Comparison of ENCODE assay signal across 16 cellular contexts in the genomic region with DNA sequence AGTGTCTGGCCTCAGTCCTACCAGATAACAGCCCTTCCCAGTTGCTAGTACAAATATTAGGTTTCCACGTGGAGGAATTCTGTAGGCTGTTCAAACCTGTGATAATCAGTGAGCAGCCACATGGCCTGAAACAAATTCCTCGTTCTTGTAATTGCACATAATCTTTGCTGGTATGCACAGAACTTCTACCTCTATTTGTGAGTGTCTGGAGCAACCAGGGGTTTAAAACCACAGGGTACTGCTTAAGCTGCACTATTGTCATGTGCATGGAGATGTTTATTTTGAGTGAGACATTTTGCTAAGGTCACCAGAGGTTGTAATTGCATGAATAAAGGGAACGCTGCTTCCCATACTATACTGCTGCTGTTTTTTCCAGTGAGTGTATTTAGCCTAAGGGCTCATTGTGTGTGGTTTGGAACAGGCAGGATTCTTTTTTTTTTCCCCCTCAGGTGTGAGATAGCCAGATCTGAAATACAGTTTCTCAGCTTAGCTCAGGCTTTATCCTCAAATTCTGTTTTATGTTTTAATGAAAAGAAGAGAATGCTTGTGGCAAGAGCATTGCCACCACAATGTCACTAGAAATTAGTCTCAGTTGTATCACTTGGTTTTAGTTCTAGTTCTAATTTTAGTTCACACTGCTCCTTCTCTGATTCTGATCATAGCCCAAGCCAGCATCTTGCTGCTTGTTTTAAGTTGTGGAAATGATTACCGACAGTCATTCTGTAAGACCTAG.
DNase-seq lines count a peak whose midpoint lies in the region; ATAC-seq, FAIRE-seq and TF ChIP-seq lines count a peak whose summit lies in the region.
"Had no signal": no experiment of that assay in that cellular context is flagged by ENCODE, and none has a peak within 500 bp of the region (broad histone marks: within the 10 kb centered on the region; RNA-seq: fewer than 3 reads in every experiment).

No MANE protein-coding gene starts in this region.

- H3K79me2 ChIP-seq in PC-3 (ENCODE audit: low read length) (no peaks in the 10 kb centered on the region), neural progenitor cell (ENCODE audit: low read depth) (no peaks in the 10 kb centered on the region)

- DNase-seq in GM12892 (ENCODE audit: insufficient read length) (no peak), PC-3 (peak; percentile 64), epithelial cell of esophagus (ENCODE audit: low read depth) (peak; percentile 63), neural progenitor cell (ENCODE audit: low spot score) (peak; percentile 69), Peyer's patch (no peak), mucosa of gallbladder (ENCODE audit: low spot score) (no peak), GF-D8 (lab: John Stamatoyannopoulos, UW) (no peak)
- DNase-seq in activated CD4-positive, alpha-beta T cell treated with anti-CD3 and anti-CD28 coated beads, Interleukin-2, amount 50 U/mL, for 4 hours = no peak
- DNase-seq: activated CD4-positive, CD25-positive, alpha-beta regulatory T cell treated with anti-CD3 and anti-CD28 coated beads, Interleukin-2, amount 50 U/mL, for 72 hours; CD4-positive, CD25-positive, alpha-beta regulatory T cell; heart right ventricle had no signal

- no TSS peak for BruUV-seq in PC-3 (replicated peaks; lab: Mats Ljungman, UMichigan)

- no peaks in the 10 kb centered on the region for H3K9me3 Mint-ChIP-seq in neural progenitor cell
- H3K9me3 Mint-ChIP-seq: activated T-helper 2 cell treated with anti-CD3 and anti-CD28 coated beads, Interferon-gamma antibody, Interleukin-2, Interleukin-4, amounts not matched to agents 10 μg/mL and 5 μg/mL and 100 μg/mL, durations not matched to agents 14 hours and 24 hours and 36 hours; CD4-positive, CD25-positive, alpha-beta regulatory T cell; dendritic cell treated with granulocyte-macrophage colony-stimulating factor and Interleukin-4, amounts not matched to agents 40 ng/mL and 50 ng/mL, for 4 days; IgD-negative memory B cell; stimulated activated memory B cell treated with anti-CD40 and anti-IgM and Interleukin-4, amounts not matched to agents 10 μg/mL and 1 μg/mL and 100 μg/mL, for 72 hours had no signal

- no peak for ATAC-seq in PC-3
- ATAC-seq: GM12878; stimulated activated memory B cell treated with anti-CD40 and anti-IgM and Interleukin-4, amounts not matched to agents 10 μg/mL and 1 μg/mL and 100 μg/mL, for 72 hours had no signal

- no peak overlapping the region for H3K27ac ChIP-seq in PC-3 (ENCODE audit: low read length)
- peak overlapping the region; percentile 72 for H3K27ac ChIP-seq in neural progenitor cell
- no peak overlapping the region for H3K27ac ChIP-seq in Peyer's patch
- H3K27ac ChIP-seq: heart right ventricle had no signal

- H3K27ac Mint-ChIP-seq in neural progenitor cell = no peak overlapping the region
- H3K27ac Mint-ChIP-seq: activated T-helper 2 cell treated with anti-CD3 and anti-CD28 coated beads, Interferon-gamma antibody, Interleukin-2, Interleukin-4, amounts not matched to agents 10 μg/mL and 5 μg/mL and 100 μg/mL, durations not matched to agents 14 hours and 24 hours and 36 hours; CD4-positive, CD25-positive, alpha-beta regulatory T cell; dendritic cell treated with granulocyte-macrophage colony-stimulating factor and Interleukin-4, amounts not matched to agents 40 ng/mL and 50 ng/mL, for 4 days; IgD-negative memory B cell; stimulated activated memory B cell treated with anti-CD40 and anti-IgM and Interleukin-4, amounts not matched to agents 10 μg/mL and 1 μg/mL and 100 μg/mL, for 72 hours had no signal

- H3K4me1 Mint-ChIP-seq in neural progenitor cell = peaks cover 18% of the 10 kb centered on the region
- H3K4me1 Mint-ChIP-seq: stimulated activated memory B cell treated with anti-CD40 and anti-IgM and Interleukin-4, amounts not matched to agents 10 μg/mL and 1 μg/mL and 100 μg/mL, for 72 hours had no signal

- H3K4me1 ChIP-seq in PC-3 (ENCODE audit: insufficient read depth, low read length) (peaks cover 23% of the 10 kb centered on the region), neural progenitor cell (peaks cover 18% of the 10 kb centered on the region), Peyer's patch (no peaks in the 10 kb centered on the region)

- H3K4me3 ChIP-seq in PC-3 (ENCODE audit: low read length) = no peak overlapping the region
- no peak overlapping the region for H3K4me3 ChIP-seq in epithelial cell of esophagus (ENCODE audit: low read length)
- no peak overlapping the region for H3K4me3 ChIP-seq in neural progenitor cell
- no peak overlapping the region for H3K4me3 ChIP-seq in Peyer's patch
- H3K4me3 ChIP-seq: GM12878, heart right ventricle had no signal

- H3K4me2 ChIP-seq in PC-3 (ENCODE audit: low read length) = peak overlapping the region; percentile 33
- peak overlapping the region; percentile 10 for H3K4me2 ChIP-seq in neural progenitor cell

- H3K36me3 Mint-ChIP-seq in neural progenitor cell = no peaks in the 10 kb centered on the region

- H3K9me3 ChIP-seq in PC-3 (ENCODE audit: low read length) = no peaks in the 10 kb centered on the region
- no peaks in the 10 kb centered on the region for H3K9me3 ChIP-seq in neural progenitor cell (ENCODE audit: low read depth)
- no peaks in the 10 kb centered on the region for H3K9me3 ChIP-seq in Peyer's patch
- H3K9me3 ChIP-seq: heart right ventricle had no signal

- FAIRE-seq in GM12892 (lab: Jason Lieb, UNC) = peak; percentile 51
- FAIRE-seq: GM12878 had no signal

- H3K27me3 ChIP-seq in PC-3 (ENCODE audit: low read length) = no peaks in the 10 kb centered on the region
- H3K27me3 ChIP-seq in neural progenitor cell = no peaks in the 10 kb centered on the region
- H3K27me3 ChIP-seq in Peyer's patch = no peaks in the 10 kb centered on the region
- H3K27me3 ChIP-seq: heart right ventricle had no signal

- H2AFZ ChIP-seq in PC-3 (ENCODE audit: low read length) (no peak overlapping the region), neural progenitor cell (replicated peaks) (no peak overlapping the region)

- CTCF ChIA-PET in PC-3 (lab: Charles Lee) = no interaction called here

- H3F3A ChIP-seq in PC-3 (ENCODE audit: low read length, unreplicated experiment) (no peaks in the 10 kb centered on the region), neural progenitor cell (ENCODE audit: low read depth) (no peaks in the 10 kb centered on the region)

- H4K20me1 ChIP-seq in PC-3 (ENCODE audit: low read length) (no peaks in the 10 kb centered on the region), neural progenitor cell (ENCODE audit: low read depth) (no peaks in the 10 kb centered on the region)

- H3K9me2 ChIP-seq in PC-3 (replicated peaks; ENCODE audit: low read length) = no peaks in the 10 kb centered on the region

- no peak for TF ChIP-seq CTCF in PC-3 (conservative IDR thresholded peaks at IDR 0.05; ENCODE audit: low read depth, low read length)
- no peak for TF ChIP-seq CTCF in epithelial cell of esophagus (IDR thresholded peaks at IDR 0.05; ENCODE audit: insufficient read depth, low read depth, low read length, missing control alignments)
- TF ChIP-seq CTCF in neural progenitor cell (IDR thresholded peaks at IDR 0.05) = no peak
- TF ChIP-seq CTCF in Peyer's patch (IDR thresholded peaks at IDR 0.05) = no peak

- POLR2A ChIA-PET in PC-3 (lab: Charles Lee; ENCODE audit: unreplicated experiment) = no interaction called here

- H3K36me3 ChIP-seq in PC-3 (ENCODE audit: low read depth, low read length) = no peaks in the 10 kb centered on the region
- no peaks in the 10 kb centered on the region for H3K36me3 ChIP-seq in neural progenitor cell
- H3K36me3 ChIP-seq in Peyer's patch = peaks cover 0 to 46% (median 0%) of the 10 kb centered on the region in 3 donors

- TF ChIP-seq POLR2A in GM12892 (IDR thresholded peaks at IDR 0.05; ENCODE audit: low read depth, low read length) = no peak
- no peak for TF ChIP-seq POLR2A in Peyer's patch (IDR thresholded peaks at IDR 0.05)

- H3K9ac ChIP-seq in PC-3 (ENCODE audit: low read length) (no peak overlapping the region), neural progenitor cell (no peak overlapping the region)

- H3K4me3 Mint-ChIP-seq in neural progenitor cell = no peak overlapping the region
- H3K4me3 Mint-ChIP-seq: CD4-positive, CD25-positive, alpha-beta regulatory T cell; dendritic cell treated with granulocyte-macrophage colony-stimulating factor and Interleukin-4, amounts not matched to agents 40 ng/mL and 50 ng/mL, for 4 days; IgD-negative memory B cell; stimulated activated memory B cell treated with anti-CD40 and anti-IgM and Interleukin-4, amounts not matched to agents 10 μg/mL and 1 μg/mL and 100 μg/mL, for 72 hours had no signal

- intact Hi-C loops in PC-3 (cut with micrococcal nuclease) = no loop called here

- H3K27me3 Mint-ChIP-seq in neural progenitor cell (ENCODE audit: insufficient read depth, low read depth) = peaks cover 3% of the 10 kb centered on the region
- H3K27me3 Mint-ChIP-seq: CD4-positive, CD25-positive, alpha-beta regulatory T cell; dendritic cell treated with granulocyte-macrophage colony-stimulating factor and Interleukin-4, amounts not matched to agents 40 ng/mL and 50 ng/mL, for 4 days; IgD-negative memory B cell; stimulated activated memory B cell treated with anti-CD40 and anti-IgM and Interleukin-4, amounts not matched to agents 10 μg/mL and 1 μg/mL and 100 μg/mL, for 72 hours had no signal

Comparison
In these comparisons a context has a peak if more than half of its experiments do, and no peak if none do; other contexts are left out.
1. DNase-seq: peak in PC-3 (single experiment), epithelial cell of esophagus (single experiment) and neural progenitor cell (single experiment); none in GM12892 (single experiment), activated CD4-positive, alpha-beta T cell treated with anti-CD3 and anti-CD28 coated beads, Interleukin-2, amount 50 U/mL, for 4 hours (0 of 2), Peyer's patch (0 of 3), mucosa of gallbladder (single experiment) and GF-D8 (single experiment).